1 cellular context compared by ENCODE assay signal in the genomic region with DNA sequence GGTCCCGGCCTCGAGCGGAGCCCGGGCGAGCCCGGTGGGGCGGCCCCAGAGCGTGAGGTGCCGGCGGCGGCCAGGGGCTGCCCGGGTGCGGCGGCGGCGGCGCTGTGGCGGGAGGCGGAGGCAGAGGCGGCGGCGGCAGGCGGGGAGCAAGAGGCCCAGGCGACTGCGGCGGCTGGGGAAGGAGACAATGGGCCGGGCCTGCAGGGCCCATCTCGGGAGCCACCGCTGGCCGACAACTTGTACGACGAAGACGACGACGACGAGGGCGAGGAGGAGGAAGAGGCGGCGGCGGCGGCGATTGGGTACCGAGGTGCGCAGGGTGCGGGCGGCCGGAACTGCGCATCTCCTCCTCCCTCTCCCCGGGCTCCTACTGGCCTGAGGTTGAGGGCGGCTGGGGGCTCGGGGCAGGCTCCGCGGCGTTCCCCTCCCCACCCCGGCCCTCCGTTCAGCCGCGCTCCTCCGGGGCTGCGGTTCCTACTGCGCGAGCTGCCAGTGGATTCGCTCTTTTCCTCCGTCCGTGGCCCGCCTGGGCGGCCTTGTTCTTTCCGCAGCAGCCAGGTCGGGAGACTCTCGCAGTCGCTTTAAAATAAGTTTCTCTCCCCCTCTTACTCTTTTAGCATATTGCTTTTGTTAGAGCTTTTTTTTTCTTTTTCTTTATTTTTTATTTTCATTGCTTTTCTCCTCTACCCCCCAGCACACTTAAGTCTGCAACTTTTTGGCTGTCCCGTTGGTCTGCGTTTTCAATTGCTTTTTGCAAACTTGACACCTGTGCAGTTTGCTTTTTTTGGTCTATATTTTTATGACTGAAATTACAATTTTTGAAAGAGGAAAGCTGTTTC.
TF ChIP-seq lines count a peak whose summit lies in the region.

No MANE protein-coding gene starts in this region.

TF ChIP-seq in HEK293, 187 proteins besides CTCF, POLR2A, EP300 and RAD21 (continued from another document and continues in another):
- TF ChIP-seq ZNF202 (tag by site-specific recombination; IDR thresholded peaks at IDR 0.05; ENCODE audit: borderline replicate concordance) (no peak), ZNF670 (tag by site-specific recombination; IDR thresholded peaks at IDR 0.05; ENCODE audit: low read depth) (no peak), ZNF274 (IDR thresholded peaks at IDR 0.05; ENCODE audit: low read length) (no peak), ZNF274 (tag by site-specific recombination; IDR thresholded peaks at IDR 0.05; ENCODE audit: borderline replicate concordance) (no peak), ZNF621 (tag by site-specific recombination; IDR thresholded peaks at IDR 0.05) (no peak), ZBTB21 (tag by site-specific recombination; IDR thresholded peaks at IDR 0.05) (0 out of 2 replicates have a peak, but pooled peaks have one; percentile 16), ZNF324 (tag by site-specific recombination; IDR thresholded peaks at IDR 0.05) (0 out of 2 replicates have a peak, but pooled peaks have one; percentile 17), YY1 (tag by site-specific recombination; IDR thresholded peaks at IDR 0.05) (no peak; the same call in 1 of the 2 replicates), ZNF558 (tag by site-specific recombination; IDR thresholded peaks at IDR 0.05) (no peak), SP7 (tag by site-specific recombination; IDR thresholded peaks at IDR 0.05) (no peak; the same call in none of the 2 replicates), ZFP69B (tag by site-specific recombination; IDR thresholded peaks at IDR 0.05) (peak; percentile 74), ZBTB20 (tag by site-specific recombination; IDR thresholded peaks at IDR 0.05) (peak; percentile 97), ZNF114 (tag by site-specific recombination; IDR thresholded peaks at IDR 0.05) (no peak), ZNF600 (tag by site-specific recombination; IDR thresholded peaks at IDR 0.05) (peak; percentile 63; the same call in 1 of the 2 replicates), ZNF292 (tag by site-specific recombination; IDR thresholded peaks at IDR 0.05; ENCODE audit: borderline replicate concordance, low read depth) (no peak), ZNF169 (tag by site-specific recombination; IDR thresholded peaks at IDR 0.05) (no peak), ZNF239 (tag by site-specific recombination; IDR thresholded peaks at IDR 0.05) (0 out of 2 replicates have a peak, but pooled peaks have one; percentile 19), GFI1B (tag by site-specific recombination; IDR thresholded peaks at IDR 0.05) (no peak), ZSCAN16 (tag by site-specific recombination; IDR thresholded peaks at IDR 0.05) (no peak), ZNF433 (tag by site-specific recombination; IDR thresholded peaks at IDR 0.05; ENCODE audit: low read depth) (no peak), ZNF549 (tag by site-specific recombination; IDR thresholded peaks at IDR 0.05) (no peak), ZNF426 (tag by site-specific recombination; IDR thresholded peaks at IDR 0.05) (no peak), ZNF175 (tag by site-specific recombination; IDR thresholded peaks at IDR 0.05) (no peak), ZNF654 (tag by site-specific recombination; IDR thresholded peaks at IDR 0.05; ENCODE audit: low read depth) (no peak), SCRT1 (tag by site-specific recombination; IDR thresholded peaks at IDR 0.05; ENCODE audit: borderline replicate concordance) (peak; percentile 33; the same call in 1 of the 2 replicates), WT1 (tag by site-specific recombination; IDR thresholded peaks at IDR 0.05) (peak; percentile 35; the same call in 1 of the 2 replicates), ZNF157 (tag by site-specific recombination; IDR thresholded peaks at IDR 0.05) (no peak), ZNF146 (tag by site-specific recombination; IDR thresholded peaks at IDR 0.05) (no peak), ZNF596 (tag by site-specific recombination; IDR thresholded peaks at IDR 0.05) (peak; percentile 65; the same call in 1 of the 2 replicates), ZNF184 (tag by site-specific recombination; IDR thresholded peaks at IDR 0.05) (no peak), ZNF350 (tag by site-specific recombination; IDR thresholded peaks at IDR 0.05) (no peak), ZNF777 (tag by site-specific recombination; IDR thresholded peaks at IDR 0.05; ENCODE audit: borderline replicate concordance) (no peak; the same call in 1 of the 2 replicates), HOXC10 (CRISPR knock-in tag; IDR thresholded peaks at IDR 0.05) (no peak), ZBTB17 (tag by site-specific recombination; IDR thresholded peaks at IDR 0.05) (no peak), ZNF19 (tag by site-specific recombination; IDR thresholded peaks at IDR 0.05; ENCODE audit: low read depth) (no peak), BCL11B (tag by site-specific recombination; IDR thresholded peaks at IDR 0.05; ENCODE audit: low read depth) (no peak), ZSCAN30 (tag by site-specific recombination; IDR thresholded peaks at IDR 0.05) (no peak), ZNF561 (tag by site-specific recombination; IDR thresholded peaks at IDR 0.05; ENCODE audit: borderline replicate concordance) (peak; percentile 71; the same call in 1 of the 2 replicates), GLIS2 (tag by site-specific recombination; IDR thresholded peaks at IDR 0.05) (peak; percentile 49), EGR2 (tag by site-specific recombination; IDR thresholded peaks at IDR 0.05; ENCODE audit: low read depth) (peak; percentile 71), KLF9 (tag by site-specific recombination; IDR thresholded peaks at IDR 0.05; ENCODE audit: low read depth) (peak; percentile 11; the same call in 1 of the 2 replicates), ZNF560 (tag by site-specific recombination; IDR thresholded peaks at IDR 0.05; ENCODE audit: borderline replicate concordance) (no peak), ZNF311 (tag by site-specific recombination; IDR thresholded peaks at IDR 0.05; ENCODE audit: borderline replicate concordance) (no peak), ZNF133 (tag by site-specific recombination; IDR thresholded peaks at IDR 0.05) (no peak), ZBTB48 (tag by site-specific recombination; IDR thresholded peaks at IDR 0.05) (0 out of 2 replicates have a peak, but pooled peaks have one; percentile 36), ZNF677 (tag by site-specific recombination; IDR thresholded peaks at IDR 0.05) (peak; percentile 72), REPIN1 (tag by site-specific recombination; IDR thresholded peaks at IDR 0.05; ENCODE audit: low read depth) (no peak), ZNF830 (tag by site-specific recombination; IDR thresholded peaks at IDR 0.05; ENCODE audit: low read depth) (no peak)
- TF ChIP-seq, protein P1, sequence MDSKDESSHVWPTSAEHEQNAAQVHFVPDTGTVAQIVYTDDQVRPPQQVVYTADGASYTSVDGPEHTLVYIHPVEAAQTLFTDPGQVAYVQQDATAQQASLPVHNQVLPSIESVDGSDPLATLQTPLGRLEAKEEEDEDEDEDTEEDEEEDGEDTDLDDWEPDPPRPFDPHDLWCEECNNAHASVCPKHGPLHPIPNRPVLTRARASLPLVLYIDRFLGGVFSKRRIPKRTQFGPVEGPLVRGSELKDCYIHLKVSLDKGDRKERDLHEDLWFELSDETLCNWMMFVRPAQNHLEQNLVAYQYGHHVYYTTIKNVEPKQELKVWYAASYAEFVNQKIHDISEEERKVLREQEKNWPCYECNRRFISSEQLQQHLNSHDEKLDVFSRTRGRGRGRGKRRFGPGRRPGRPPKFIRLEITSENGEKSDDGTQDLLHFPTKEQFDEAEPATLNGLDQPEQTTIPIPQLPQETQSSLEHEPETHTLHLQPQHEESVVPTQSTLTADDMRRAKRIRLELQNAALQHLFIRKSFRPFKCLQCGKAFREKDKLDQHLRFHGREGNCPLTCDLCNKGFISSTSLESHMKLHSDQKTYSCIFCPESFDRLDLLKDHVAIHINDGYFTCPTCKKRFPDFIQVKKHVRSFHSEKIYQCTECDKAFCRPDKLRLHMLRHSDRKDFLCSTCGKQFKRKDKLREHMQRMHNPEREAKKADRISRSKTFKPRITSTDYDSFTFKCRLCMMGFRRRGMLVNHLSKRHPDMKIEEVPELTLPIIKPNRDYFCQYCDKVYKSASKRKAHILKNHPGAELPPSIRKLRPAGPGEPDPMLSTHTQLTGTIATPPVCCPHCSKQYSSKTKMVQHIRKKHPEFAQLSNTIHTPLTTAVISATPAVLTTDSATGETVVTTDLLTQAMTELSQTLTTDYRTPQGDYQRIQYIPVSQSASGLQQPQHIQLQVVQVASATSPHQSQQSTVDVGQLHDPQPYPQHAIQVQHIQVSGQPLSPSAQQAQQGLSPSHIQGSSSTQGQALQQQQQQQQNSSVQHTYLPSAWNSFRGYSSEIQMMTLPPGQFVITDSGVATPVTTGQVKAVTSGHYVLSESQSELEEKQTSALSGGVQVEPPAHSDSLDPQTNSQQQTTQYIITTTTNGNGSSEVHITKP (tag by site-specific recombination; IDR thresholded peaks at IDR 0.05): peak; percentile 26; the same call in 1 of the 2 replicates
- TF ChIP-seq, protein P2, sequence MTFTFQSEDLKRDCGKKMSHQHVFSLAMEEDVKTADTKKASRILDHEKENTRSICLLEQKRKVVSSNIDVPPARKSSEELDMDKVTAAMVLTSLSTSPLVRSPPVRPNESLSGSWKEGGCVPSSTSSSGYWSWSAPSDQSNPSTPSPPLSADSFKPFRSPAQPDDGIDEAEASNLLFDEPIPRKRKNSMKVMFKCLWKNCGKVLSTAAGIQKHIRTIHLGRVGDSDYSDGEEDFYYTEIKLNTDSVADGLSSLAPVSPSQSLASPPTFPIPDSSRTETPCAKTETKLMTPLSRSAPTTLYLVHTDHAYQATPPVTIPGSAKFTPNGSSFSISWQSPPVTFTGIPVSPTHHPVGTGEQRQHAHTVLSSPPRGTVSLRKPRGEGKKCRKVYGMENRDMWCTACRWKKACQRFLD (tag by site-specific recombination; IDR thresholded peaks at IDR 0.05): no peak
- TF ChIP-seq, protein P3, sequence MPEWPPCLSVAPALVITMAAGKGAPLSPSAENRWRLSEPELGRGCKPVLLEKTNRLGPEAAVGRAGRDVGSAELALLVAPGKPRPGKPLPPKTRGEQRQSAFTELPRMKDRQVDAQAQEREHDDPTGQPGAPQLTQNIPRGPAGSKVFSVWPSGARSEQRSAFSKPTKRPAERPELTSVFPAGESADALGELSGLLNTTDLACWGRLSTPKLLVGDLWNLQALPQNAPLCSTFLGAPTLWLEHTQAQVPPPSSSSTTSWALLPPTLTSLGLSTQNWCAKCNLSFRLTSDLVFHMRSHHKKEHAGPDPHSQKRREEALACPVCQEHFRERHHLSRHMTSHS (tag by site-specific recombination; IDR thresholded peaks at IDR 0.05): no peak
- TF ChIP-seq, protein P4, sequence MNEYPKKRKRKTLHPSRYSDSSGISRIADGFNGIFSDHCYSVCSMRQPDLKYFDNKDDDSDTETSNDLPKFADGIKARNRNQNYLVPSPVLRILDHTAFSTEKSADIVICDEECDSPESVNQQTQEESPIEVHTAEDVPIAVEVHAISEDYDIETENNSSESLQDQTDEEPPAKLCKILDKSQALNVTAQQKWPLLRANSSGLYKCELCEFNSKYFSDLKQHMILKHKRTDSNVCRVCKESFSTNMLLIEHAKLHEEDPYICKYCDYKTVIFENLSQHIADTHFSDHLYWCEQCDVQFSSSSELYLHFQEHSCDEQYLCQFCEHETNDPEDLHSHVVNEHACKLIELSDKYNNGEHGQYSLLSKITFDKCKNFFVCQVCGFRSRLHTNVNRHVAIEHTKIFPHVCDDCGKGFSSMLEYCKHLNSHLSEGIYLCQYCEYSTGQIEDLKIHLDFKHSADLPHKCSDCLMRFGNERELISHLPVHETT (tag by site-specific recombination; IDR thresholded peaks at IDR 0.05): no peak
- TF ChIP-seq, protein P5, sequence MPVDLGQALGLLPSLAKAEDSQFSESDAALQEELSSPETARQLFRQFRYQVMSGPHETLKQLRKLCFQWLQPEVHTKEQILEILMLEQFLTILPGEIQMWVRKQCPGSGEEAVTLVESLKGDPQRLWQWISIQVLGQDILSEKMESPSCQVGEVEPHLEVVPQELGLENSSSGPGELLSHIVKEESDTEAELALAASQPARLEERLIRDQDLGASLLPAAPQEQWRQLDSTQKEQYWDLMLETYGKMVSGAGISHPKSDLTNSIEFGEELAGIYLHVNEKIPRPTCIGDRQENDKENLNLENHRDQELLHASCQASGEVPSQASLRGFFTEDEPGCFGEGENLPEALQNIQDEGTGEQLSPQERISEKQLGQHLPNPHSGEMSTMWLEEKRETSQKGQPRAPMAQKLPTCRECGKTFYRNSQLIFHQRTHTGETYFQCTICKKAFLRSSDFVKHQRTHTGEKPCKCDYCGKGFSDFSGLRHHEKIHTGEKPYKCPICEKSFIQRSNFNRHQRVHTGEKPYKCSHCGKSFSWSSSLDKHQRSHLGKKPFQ (tag by site-specific recombination; IDR thresholded peaks at IDR 0.05): no peak
- TF ChIP-seq, protein P6, sequence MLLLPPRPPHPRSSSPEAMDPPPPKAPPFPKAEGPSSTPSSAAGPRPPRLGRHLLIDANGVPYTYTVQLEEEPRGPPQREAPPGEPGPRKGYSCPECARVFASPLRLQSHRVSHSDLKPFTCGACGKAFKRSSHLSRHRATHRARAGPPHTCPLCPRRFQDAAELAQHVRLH (tag by site-specific recombination; IDR thresholded peaks at IDR 0.05): no peak
- TF ChIP-seq, protein P7, sequence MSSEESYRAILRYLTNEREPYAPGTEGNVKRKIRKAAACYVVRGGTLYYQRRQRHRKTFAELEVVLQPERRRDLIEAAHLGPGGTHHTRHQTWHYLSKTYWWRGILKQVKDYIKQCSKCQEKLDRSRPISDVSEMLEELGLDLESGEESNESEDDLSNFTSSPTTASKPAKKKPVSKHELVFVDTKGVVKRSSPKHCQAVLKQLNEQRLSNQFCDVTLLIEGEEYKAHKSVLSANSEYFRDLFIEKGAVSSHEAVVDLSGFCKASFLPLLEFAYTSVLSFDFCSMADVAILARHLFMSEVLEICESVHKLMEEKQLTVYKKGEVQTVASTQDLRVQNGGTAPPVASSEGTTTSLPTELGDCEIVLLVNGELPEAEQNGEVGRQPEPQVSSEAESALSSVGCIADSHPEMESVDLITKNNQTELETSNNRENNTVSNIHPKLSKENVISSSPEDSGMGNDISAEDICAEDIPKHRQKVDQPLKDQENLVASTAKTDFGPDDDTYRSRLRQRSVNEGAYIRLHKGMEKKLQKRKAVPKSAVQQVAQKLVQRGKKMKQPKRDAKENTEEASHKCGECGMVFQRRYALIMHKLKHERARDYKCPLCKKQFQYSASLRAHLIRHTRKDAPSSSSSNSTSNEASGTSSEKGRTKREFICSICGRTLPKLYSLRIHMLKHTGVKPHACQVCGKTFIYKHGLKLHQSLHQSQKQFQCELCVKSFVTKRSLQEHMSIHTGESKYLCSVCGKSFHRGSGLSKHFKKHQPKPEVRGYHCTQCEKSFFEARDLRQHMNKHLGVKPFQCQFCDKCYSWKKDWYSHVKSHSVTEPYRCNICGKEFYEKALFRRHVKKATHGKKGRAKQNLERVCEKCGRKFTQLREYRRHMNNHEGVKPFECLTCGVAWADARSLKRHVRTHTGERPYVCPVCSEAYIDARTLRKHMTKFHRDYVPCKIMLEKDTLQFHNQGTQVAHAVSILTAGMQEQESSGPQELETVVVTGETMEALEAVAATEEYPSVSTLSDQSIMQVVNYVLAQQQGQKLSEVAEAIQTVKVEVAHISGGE (tag by site-specific recombination; conservative IDR thresholded peaks at IDR 0.05; ENCODE audit: low read depth): peak; percentile 40; the same call in 1 of the 2 replicates
- TF ChIP-seq, protein P8, sequence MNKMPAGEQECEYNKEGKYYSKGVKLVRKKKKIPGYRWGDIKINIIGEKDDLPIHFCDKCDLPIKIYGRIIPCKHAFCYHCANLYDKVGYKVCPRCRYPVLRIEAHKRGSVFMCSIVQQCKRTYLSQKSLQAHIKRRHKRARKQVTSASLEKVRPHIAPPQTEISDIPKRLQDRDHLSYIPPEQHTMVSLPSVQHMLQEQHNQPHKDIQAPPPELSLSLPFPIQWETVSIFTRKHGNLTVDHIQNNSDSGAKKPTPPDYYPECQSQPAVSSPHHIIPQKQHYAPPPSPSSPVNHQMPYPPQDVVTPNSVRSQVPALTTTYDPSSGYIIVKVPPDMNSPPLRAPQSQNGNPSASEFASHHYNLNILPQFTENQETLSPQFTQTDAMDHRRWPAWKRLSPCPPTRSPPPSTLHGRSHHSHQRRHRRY (tag by site-specific recombination; IDR thresholded peaks at IDR 0.05): no peak
